1 cellular context compared by ENCODE assay signal in genomic region chr2:218898109-218898878, GRCh38.
TF ChIP-seq lines count a peak whose summit lies in the region.

No MANE protein-coding gene starts in this region.

TF ChIP-seq in HepG2, 621 proteins besides CTCF, POLR2A, EP300 and RAD21 (continued from another document and continues in another):
- TF ChIP-seq ZBTB26 (CRISPR knock-in tag; IDR thresholded peaks at IDR 0.05; ENCODE audit: borderline replicate concordance) (0 out of 2 replicates have a peak, but pooled peaks have one; percentile 53), ZFY (CRISPR knock-in tag; IDR thresholded peaks at IDR 0.05) (peak; percentile 46), CENPBD1 (CRISPR knock-in tag; IDR thresholded peaks at IDR 0.05; ENCODE audit: borderline replicate concordance, low read depth) (0 out of 2 replicates have a peak, but pooled peaks have one; percentile 69), ZNF768 (CRISPR knock-in tag; IDR thresholded peaks at IDR 0.05) (peak; percentile 63; the same call in 1 of the 2 replicates), KDM4B (CRISPR knock-in tag; IDR thresholded peaks at IDR 0.05) (peak; percentile 84), ZNF543 (CRISPR knock-in tag; IDR thresholded peaks at IDR 0.05) (peak; percentile 57; the same call in 1 of the 2 replicates), HOXA5 (CRISPR knock-in tag; IDR thresholded peaks at IDR 0.05) (peak; percentile 74; the same call in 1 of the 2 replicates), ZNF746 (CRISPR knock-in tag; IDR thresholded peaks at IDR 0.05) (peak; percentile 73; the same call in 1 of the 2 replicates), SALL2 (CRISPR knock-in tag; IDR thresholded peaks at IDR 0.05) (peak; percentile 41; the same call in 1 of the 2 replicates), THAP11 (CRISPR knock-in tag; IDR thresholded peaks at IDR 0.05) (0 out of 2 replicates have a peak, but pooled peaks have one; percentile 53), ZNF766 (CRISPR knock-in tag; IDR thresholded peaks at IDR 0.05; ENCODE audit: borderline replicate concordance) (peak; percentile 40; the same call in 1 of the 2 replicates), BATF2 (CRISPR knock-in tag; IDR thresholded peaks at IDR 0.05) (0 out of 2 replicates have a peak, but pooled peaks have one; percentile 29), ZBTB40 (IDR thresholded peaks at IDR 0.05) (no peak), ZBTB40 (CRISPR knock-in tag; IDR thresholded peaks at IDR 0.05) (0 out of 2 replicates have a peak, but pooled peaks have one; percentile 29), HINFP (CRISPR knock-in tag; IDR thresholded peaks at IDR 0.05; ENCODE audit: low read depth) (peak; percentile 88; the same call in 1 of the 2 replicates), ZNF441 (CRISPR knock-in tag; IDR thresholded peaks at IDR 0.05; ENCODE audit: borderline replicate concordance) (peak; percentile 72; the same call in 1 of the 2 replicates), GTF3A (CRISPR knock-in tag; conservative IDR thresholded peaks at IDR 0.05) (peak; percentile 93), ATF7 (IDR thresholded peaks at IDR 0.05) (no peak), ATF7 (CRISPR knock-in tag; IDR thresholded peaks at IDR 0.05) (peak; percentile 78; the same call in 1 of the 2 replicates), MTA1 (CRISPR knock-in tag; IDR thresholded peaks at IDR 0.05; ENCODE audit: borderline replicate concordance) (peak; percentile 73; the same call in 1 of the 2 replicates), RBM22 (optimal IDR thresholded peaks at IDR 0.05; ENCODE audit: low read length) (no peak), ZNF318 (CRISPR knock-in tag; IDR thresholded peaks at IDR 0.05) (peak; percentile 81; the same call in 1 of the 2 replicates), ZNF136 (CRISPR knock-in tag; IDR thresholded peaks at IDR 0.05; ENCODE audit: low read depth) (peak; percentile 73; the same call in 1 of the 2 replicates), ZBTB14 (CRISPR knock-in tag; IDR thresholded peaks at IDR 0.05) (no peak), EED (CRISPR knock-in tag; IDR thresholded peaks at IDR 0.05) (no peak; the same call in 1 of the 2 replicates), TFDP1 (CRISPR knock-in tag; IDR thresholded peaks at IDR 0.05; ENCODE audit: borderline replicate concordance) (peak; percentile 96), ZNF781 (CRISPR knock-in tag; IDR thresholded peaks at IDR 0.05; ENCODE audit: borderline replicate concordance, not compliant biosample characterization) (peak; percentile 71), CENPT (CRISPR knock-in tag; IDR thresholded peaks at IDR 0.05; ENCODE audit: low read depth) (no peak), ZBTB7B (CRISPR knock-in tag; IDR thresholded peaks at IDR 0.05) (peak; percentile 86), ZNF782 (CRISPR knock-in tag; IDR thresholded peaks at IDR 0.05; ENCODE audit: borderline replicate concordance) (peak; percentile 92; the same call in 1 of the 2 replicates), ZNF235 (CRISPR knock-in tag; IDR thresholded peaks at IDR 0.05; ENCODE audit: borderline replicate concordance) (peak; percentile 76; the same call in 1 of the 2 replicates), TAF15 (IDR thresholded peaks at IDR 0.05; ENCODE audit: low read depth, low read length, poor library complexity, severe bottlenecking) (peak; percentile 71)
